Comparison of ENCODE assay signal across 19 cellular contexts in genomic region chr4:64715741-64716140, GRCh38.
"Had no signal": no experiment of that assay in that cellular context is flagged by ENCODE, and none has a peak within 500 bp of the region (broad histone marks: within the 10 kb centered on the region; RNA-seq: fewer than 3 reads in every experiment).

No MANE protein-coding gene starts in this region.

- H3K9me3 ChIP-seq: thyroid gland had no signal

- H3K4me3 ChIP-seq: skin epidermis, thyroid gland had no signal

- H3K4me3 Mint-ChIP-seq: activated B cell treated with CpG ODN at 0.5 μM for 24 hours; activated CD4-positive, alpha-beta T cell treated with anti-CD3 and anti-CD28 coated beads, Interleukin-2, amount 10 ng/mL, durations not matched to agents 7 days and 5 days; activated T-helper 1 cell treated with anti-CD3 and anti-CD28 coated beads, Interleukin-12 subunit alpha, Interleukin-12 subunit beta, Interleukin-2, Interleukin-4 antibody, amounts not matched to agents 30 ng/mL and 10 ng/mL and 1 ng/mL, durations not matched to agents 14 hours and 24 hours and 36 hours; natural killer cell treated with Interleukin-12 subunit alpha and Interleukin-12 subunit beta and Interleukin-15 and Interleukin-18, amount 100 ng/mL, for 72 hours; stimulated activated naive B cell treated with anti-CD40 and anti-IgM and Interleukin-4, amounts not matched to agents 10 μg/mL and 1 μg/mL and 100 μg/mL, for 72 hours had no signal

- H3K27ac Mint-ChIP-seq: activated B cell treated with CpG ODN at 0.5 μM for 24 hours; activated CD4-positive, alpha-beta T cell treated with anti-CD3 and anti-CD28 coated beads, Interleukin-2, amount 10 ng/mL, durations not matched to agents 7 days and 5 days; activated T-helper 1 cell treated with anti-CD3 and anti-CD28 coated beads, Interleukin-12 subunit alpha, Interleukin-12 subunit beta, Interleukin-2, Interleukin-4 antibody, amounts not matched to agents 30 ng/mL and 10 ng/mL and 1 ng/mL, durations not matched to agents 14 hours and 24 hours and 36 hours; natural killer cell treated with Interleukin-12 subunit alpha and Interleukin-12 subunit beta and Interleukin-15 and Interleukin-18, amount 100 ng/mL, for 72 hours; progenitor cell of endocrine pancreas; stimulated activated naive B cell treated with anti-CD40 and anti-IgM and Interleukin-4, amounts not matched to agents 10 μg/mL and 1 μg/mL and 100 μg/mL, for 72 hours had no signal

- H3K36me3 Mint-ChIP-seq: natural killer cell treated with Interleukin-12 subunit alpha and Interleukin-12 subunit beta and Interleukin-15 and Interleukin-18, amount 100 ng/mL, for 72 hours; stimulated activated naive B cell treated with anti-CD40 and anti-IgM and Interleukin-4, amounts not matched to agents 10 μg/mL and 1 μg/mL and 100 μg/mL, for 72 hours had no signal

- H3K27ac ChIP-seq: brain microvascular endothelial cell, skin epidermis, thyroid gland had no signal

- H3K27me3 ChIP-seq: brain microvascular endothelial cell, thyroid gland had no signal

- H3K9me3 Mint-ChIP-seq: activated B cell treated with CpG ODN at 0.5 μM for 24 hours; activated CD4-positive, alpha-beta T cell treated with anti-CD3 and anti-CD28 coated beads, Interleukin-2, amount 10 ng/mL, durations not matched to agents 7 days and 5 days; activated T-helper 1 cell treated with anti-CD3 and anti-CD28 coated beads, Interleukin-12 subunit alpha, Interleukin-12 subunit beta, Interleukin-2, Interleukin-4 antibody, amounts not matched to agents 30 ng/mL and 10 ng/mL and 1 ng/mL, durations not matched to agents 14 hours and 24 hours and 36 hours; natural killer cell treated with Interleukin-12 subunit alpha and Interleukin-12 subunit beta and Interleukin-15 and Interleukin-18, amount 100 ng/mL, for 72 hours had no signal

- H3K27me3 Mint-ChIP-seq: activated B cell treated with CpG ODN at 0.5 μM for 24 hours; activated CD4-positive, alpha-beta T cell treated with anti-CD3 and anti-CD28 coated beads, Interleukin-2, amount 10 ng/mL, durations not matched to agents 7 days and 5 days; natural killer cell treated with Interleukin-12 subunit alpha and Interleukin-12 subunit beta and Interleukin-15 and Interleukin-18, amount 100 ng/mL, for 72 hours; progenitor cell of endocrine pancreas; stimulated activated naive B cell treated with anti-CD40 and anti-IgM and Interleukin-4, amounts not matched to agents 10 μg/mL and 1 μg/mL and 100 μg/mL, for 72 hours had no signal

- DNase-seq: activated B cell treated with CpG ODN at 0.5 μM for 24 hours; activated CD4-positive, alpha-beta T cell treated with anti-CD3 and anti-CD28 coated beads, Interleukin-2, amount 10 ng/mL, durations not matched to agents 7 days and 5 days; activated CD8-positive, alpha-beta memory T cell treated with anti-CD3 and anti-CD28 coated beads, Interleukin-2, amount 50 U/mL, for 48 hours; activated naive CD4-positive, alpha-beta T cell treated with Interleukin-2 at 50 U/mL for 16 hours; anterior cingulate cortex; brain microvascular endothelial cell; effector CD8-positive, alpha-beta T cell; head of caudate nucleus; mesendoderm; occipital lobe; right cardiac atrium; stimulated activated CD4-positive, alpha-beta T cell treated with anti-CD3 and anti-CD28 coated beads, Interleukin-15, amount 100 ng/mL, for 24 hours; stimulated activated CD4-positive, alpha-beta T cell treated with anti-CD3 and anti-CD28 coated beads, Interleukin-4, amount 100 ng/mL, for 1 hour; stimulated activated naive B cell treated with anti-CD40 and anti-IgM and Interleukin-4, amounts not matched to agents 10 μg/mL and 1 μg/mL and 100 μg/mL, for 72 hours; thyroid gland had no signal

- H3K36me3 ChIP-seq: brain microvascular endothelial cell, thyroid gland had no signal

- H3K4me1 Mint-ChIP-seq: activated B cell treated with CpG ODN at 0.5 μM for 24 hours; activated CD4-positive, alpha-beta T cell treated with anti-CD3 and anti-CD28 coated beads, Interleukin-2, amount 10 ng/mL, durations not matched to agents 7 days and 5 days; stimulated activated naive B cell treated with anti-CD40 and anti-IgM and Interleukin-4, amounts not matched to agents 10 μg/mL and 1 μg/mL and 100 μg/mL, for 72 hours had no signal

- H3K4me1 ChIP-seq: thyroid gland had no signal
